In genomic region chr14:76948213-76948947, GRCh38 we compare ENCODE assay signal across 8 cellular contexts.
DNase-seq lines count a peak whose midpoint lies in the region; ATAC-seq and TF ChIP-seq lines count a peak whose summit lies in the region.
"Had no signal": no experiment of that assay in that cellular context is flagged by ENCODE, and none has a peak within 500 bp of the region (broad histone marks: within the 10 kb centered on the region; RNA-seq: fewer than 3 reads in every experiment).

No MANE protein-coding gene starts in this region.

- no peak for TF ChIP-seq CTCF in mammary epithelial cell (conservative IDR thresholded peaks at IDR 0.05 in 1 of 2, IDR thresholded peaks at IDR 0.05 in 1 of 2; ENCODE audit: extremely low read depth in 1 of 2, insufficient read depth in 1 of 2, low read depth in 1 of 2, low read length in 2 of 2)

- dilution Hi-C loops in mammary epithelial cell (cut with HindIII; ENCODE audit: low sequenced_read_pairs): no loop called here

- WGBS in mammary epithelial cell (ENCODE audit: low coverage, missing lambda C conversion rate): 62% methylated on average over 11 of the region's 11 CpGs

- peak overlapping the region; percentile 22 for H3K9ac ChIP-seq in NT2/D1 (ENCODE audit: insufficient read length, low read depth)
- H3K9ac ChIP-seq in mammary epithelial cell (ENCODE audit: insufficient read depth, low read length): peak overlapping the region; percentile 8

- H3K79me2 ChIP-seq in mammary epithelial cell (ENCODE audit: insufficient read depth, low read length): no peaks in the 10 kb centered on the region

- CTCF ChIA-PET in mammary epithelial cell (lab: Charles Lee; ENCODE audit: low non-redundant PET): no interaction called here

- no peak for ATAC-seq in HG02798 (IDR thresholded peaks at IDR 0.05; ENCODE audit: poor library complexity, unreplicated experiment)

- H3K27me3 ChIP-seq in NT2/D1 (ENCODE audit: insufficient read depth, insufficient read length) (no peaks in the 10 kb centered on the region), mammary epithelial cell (ENCODE audit: insufficient read depth, low read length) (no peaks in the 10 kb centered on the region)

- DNase-seq in NT2/D1 (ENCODE audit: low read depth, low spot score) (no peak), mammary epithelial cell (no peak), lung microvascular endothelial cell (ENCODE audit: low read depth in 2 of 2) (peak; percentile 21 to 42), globus pallidus (ENCODE audit: low spot score) (no peak), GOT3 (lab: John Stamatoyannopoulos, UW) (no peak)
- DNase-seq: activated CD4-positive, alpha-beta T cell treated with anti-CD3 and anti-CD28 coated beads, Interleukin-2, amount 50 U/mL, for 1 hour had no signal

- H3K4me3 ChIP-seq in NT2/D1 (ENCODE audit: insufficient read length, low read depth) (no peak overlapping the region), mammary epithelial cell (replicated peaks in 1 of 3; ENCODE audit: insufficient read depth in 1 of 3, low read depth in 2 of 3, low read length in 3 of 3) (no peak overlapping the region)

- H3K4me1 ChIP-seq in NT2/D1 (ENCODE audit: insufficient read depth, insufficient read length) (peaks cover 23% of the 10 kb centered on the region), mammary epithelial cell (ENCODE audit: insufficient read depth, low read length) (peaks cover 46% of the 10 kb centered on the region)

- H3K36me3 ChIP-seq in NT2/D1 (ENCODE audit: insufficient read depth, insufficient read length, low read length) (no peaks in the 10 kb centered on the region), mammary epithelial cell (ENCODE audit: insufficient read depth, low read length) (no peaks in the 10 kb centered on the region)

- no peaks in the 10 kb centered on the region for H4K20me1 ChIP-seq in mammary epithelial cell (ENCODE audit: insufficient read depth, low read length)

- H3K27ac ChIP-seq in mammary epithelial cell (ENCODE audit: insufficient read depth, low read depth, low read length) (peak overlapping the region; percentile 11), temporal lobe (ENCODE audit: low read depth, low read length) (peak overlapping the region; percentile 20)

- H3K9me3 ChIP-seq in NT2/D1 (ENCODE audit: insufficient read depth, low read length) (no peaks in the 10 kb centered on the region), mammary epithelial cell (replicated peaks; ENCODE audit: insufficient read depth, low read length) (no peaks in the 10 kb centered on the region)

- intact Hi-C loops in mammary epithelial cell (cut with micrococcal nuclease): no loop called here

- BruUV-seq in mammary epithelial cell (replicated peaks; lab: Mats Ljungman, UMichigan): no TSS peak

- in situ Hi-C loops in mammary epithelial cell (cut with MboI; ENCODE audit: low sequenced_read_pairs in 2 of 2): loop anchor here (5.0 kb wide), 1 partner anchor 36 kb away; no protein-coding TSS in a partner anchor

- H2AFZ ChIP-seq in mammary epithelial cell (ENCODE audit: low read depth, low read length): peak overlapping the region; percentile 29

- no peak overlapping the region for H3K4me2 ChIP-seq in mammary epithelial cell (ENCODE audit: insufficient read depth, low read depth, low read length)

Comparison
In these comparisons a context has a peak if more than half of its experiments do, and no peak if none do; other contexts are left out.
1. DNase-seq: peak in lung microvascular endothelial cell (2 of 2); none in NT2/D1 (single experiment), mammary epithelial cell (single experiment), globus pallidus (single experiment) and GOT3 (single experiment).